ENCODE assay signal across 22 cellular contexts in the genomic region with DNA sequence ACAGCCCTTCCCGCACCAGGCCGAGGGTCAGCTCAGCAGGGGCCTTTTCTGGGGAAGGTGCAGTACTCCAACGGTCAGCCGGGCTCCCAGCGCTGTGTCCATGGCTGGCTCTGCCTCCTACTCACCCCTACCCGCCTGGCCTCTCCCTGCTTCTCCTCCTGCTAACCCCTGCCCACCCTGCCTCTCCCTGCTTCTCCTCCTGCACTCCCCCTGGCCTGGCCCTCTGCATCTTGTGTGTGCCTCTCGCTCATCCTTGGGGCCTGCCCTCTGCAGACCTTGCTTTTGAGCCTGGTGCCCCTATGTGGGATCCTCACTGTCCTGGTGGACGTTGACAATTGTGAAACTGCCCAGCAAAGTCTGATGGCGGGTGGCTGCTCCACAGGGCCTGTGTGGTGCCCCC.
DNase-seq lines count a peak whose midpoint lies in the region; ATAC-seq and TF ChIP-seq lines count a peak whose summit lies in the region.
"Had no signal": no experiment of that assay in that cellular context is flagged by ENCODE, and none has a peak within 500 bp of the region (broad histone marks: within the 10 kb centered on the region; RNA-seq: fewer than 3 reads in every experiment).

No MANE protein-coding gene starts in this region.

- no peak for TF ChIP-seq POLR2A in vagina (IDR thresholded peaks at IDR 0.05)

- peak overlapping the region in 2 of 3 experiments; percentile 28 to 58 for H3K27ac Mint-ChIP-seq in nephron
- H3K27ac Mint-ChIP-seq: B cell; CD4-positive, alpha-beta T cell; HFFc6 had no signal

- no peaks in the 10 kb centered on the region for H3K9me3 Mint-ChIP-seq in nephron

- H3K4me1 Mint-ChIP-seq in nephron, result peaks cover 4% of the 10 kb centered on the region
- H3K4me1 Mint-ChIP-seq: B cell; CD8-positive, alpha-beta memory T cell had no signal

- H3K36me3 ChIP-seq in vagina, result no peaks in the 10 kb centered on the region
- H3K36me3 ChIP-seq: BLaER1, HAP-1 had no signal

- intact Hi-C loops in vagina (cut with DNase I), result no loop called here

- TF ChIP-seq CTCF in nephron (IDR thresholded peaks at IDR 0.05; ENCODE audit: unreplicated experiment in 3 of 3) (no peak), vagina (IDR thresholded peaks at IDR 0.05) (no peak)

- no peaks in the 10 kb centered on the region for H3K4me1 ChIP-seq in vagina
- H3K4me1 ChIP-seq: BLaER1, HAP-1 had no signal

- no peak overlapping the region for H3K4me3 ChIP-seq in vagina
- H3K4me3 ChIP-seq: BLaER1, GM12878, HAP-1 had no signal

- H3K4me3 Mint-ChIP-seq in nephron, result no peak overlapping the region
- H3K4me3 Mint-ChIP-seq: B cell; CD4-positive, alpha-beta T cell; CD8-positive, alpha-beta memory T cell; HFFc6 had no signal

- no peaks in the 10 kb centered on the region for H3K36me3 Mint-ChIP-seq in nephron (ENCODE audit: low read depth)
- H3K36me3 Mint-ChIP-seq: CD8-positive, alpha-beta memory T cell had no signal

- peaks cover 34% of the 10 kb centered on the region for H3K27me3 Mint-ChIP-seq in nephron (ENCODE audit: low read depth)
- H3K27me3 Mint-ChIP-seq: B cell; CD4-positive, alpha-beta T cell; CD8-positive, alpha-beta memory T cell had no signal

- no peaks in the 10 kb centered on the region for H3K9me3 ChIP-seq in vagina
- H3K9me3 ChIP-seq: BLaER1, HAP-1 had no signal

- H3K27ac ChIP-seq in vagina, result no peak overlapping the region
- H3K27ac ChIP-seq in substantia nigra (ENCODE audit: low read depth, low read length, poor library complexity, severe bottlenecking), result no peak overlapping the region
- H3K27ac ChIP-seq: 22Rv1, BLaER1, C4-2B had no signal

- no peak for ATAC-seq in HG03460 (IDR thresholded peaks at IDR 0.05; ENCODE audit: unreplicated experiment)
- ATAC-seq: GM12878 had no signal

- H3K27me3 ChIP-seq in vagina, result no peaks in the 10 kb centered on the region
- H3K27me3 ChIP-seq: BLaER1 had no signal

- peak; percentile 52 for DNase-seq in activated effector memory CD4-positive, alpha-beta T cell treated with anti-CD3 and anti-CD28 coated beads, Interleukin-2, amount 50 U/mL, for 16 hours
- DNase-seq in activated effector memory CD4-positive, alpha-beta T cell treated with Interleukin-2 at 50 U/mL for 16 hours, result no peak
- DNase-seq in retina (peak; percentile 36), vagina (ENCODE audit: extremely low spot score in 2 of 2) (peak; percentile 78 to 90), substantia nigra (lab: John Stamatoyannopoulos, UW) (no peak)
- no peak for DNase-seq in activated T-cell treated with anti-CD3 and anti-CD28 coated beads, Interleukin-2, amount 50 U/mL, for 1 hour
- DNase-seq: CD4-positive, alpha-beta T cell; CD8-positive, alpha-beta memory T cell; DMS 273 treated with DMSO at 0.1 percent for 48 hours; DMS79; EL; GDM1; GOT3; HFFc6 had no signal

Comparison
In these comparisons a context has a peak if more than half of its experiments do, and no peak if none do; other contexts are left out.
1. DNase-seq: peak in activated effector memory CD4-positive, alpha-beta T cell treated with anti-CD3 and anti-CD28 coated beads, Interleukin-2, amount 50 U/mL, for 16 hours (single experiment), retina (single experiment) and vagina (2 of 2); none in activated effector memory CD4-positive, alpha-beta T cell treated with Interleukin-2 at 50 U/mL for 16 hours (single experiment), substantia nigra (0 of 49) and activated T-cell treated with anti-CD3 and anti-CD28 coated beads, Interleukin-2, amount 50 U/mL, for 1 hour (single experiment).